ENCODE assay signal across 34 cellular contexts in the genomic region with DNA sequence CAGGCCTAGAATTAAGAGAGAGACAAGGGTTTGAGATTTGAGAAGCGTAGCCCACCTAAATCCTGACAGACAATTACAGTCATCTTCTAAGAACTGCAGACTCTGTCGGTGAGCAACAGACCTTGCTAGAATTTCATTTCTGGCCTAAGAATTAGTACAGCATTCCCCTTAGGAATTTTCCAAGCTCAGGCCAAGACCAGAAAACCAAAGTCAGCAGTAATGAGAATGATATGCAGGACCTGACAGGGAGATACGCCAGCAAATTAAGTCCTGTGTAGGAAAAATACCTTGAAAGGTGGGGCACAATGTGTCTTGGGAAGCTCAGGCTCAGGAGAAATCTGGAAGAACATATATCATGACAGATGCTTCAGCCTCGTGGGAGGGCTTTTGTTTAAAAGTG. TPM values are rescaled to one million over a fixed set of nuclear protein-coding genes. Genes with fewer than 3 reads are reported as not detected.
A peak's percentile ranks its signal among the peaks of the same experiment; 100 is the strongest.
DNase-seq lines count a peak whose midpoint lies in the region; ATAC-seq, FAIRE-seq and TF ChIP-seq lines count a peak whose summit lies in the region.
"Had no signal": no experiment of that assay in that cellular context is flagged by ENCODE, and none has a peak within 500 bp of the region (broad histone marks: within the 10 kb centered on the region; RNA-seq: fewer than 3 reads in every experiment).

No MANE protein-coding gene starts in this region.

- CTCF ChIA-PET in A549 (lab: Yijun Ruan, JAX): no interaction called here

- TF ChIP-seq POLR2A in A549 (IDR thresholded peaks at IDR 0.05; ENCODE audit: low read length): no peak
- no peak for TF ChIP-seq POLR2A in erythroblast (IDR thresholded peaks at IDR 0.05; ENCODE audit: low read length)
- TF ChIP-seq POLR2A in GM12892 (IDR thresholded peaks at IDR 0.05; ENCODE audit: low read depth, low read length): no peak

- TF ChIP-seq EP300 in A549 (IDR thresholded peaks at IDR 0.05): no peak

- H3K9me3 Mint-ChIP-seq in mesothelial cell of epicardium: peaks cover 7% of the 10 kb centered on the region
- H3K9me3 Mint-ChIP-seq: activated naive CD4-positive, alpha-beta T cell treated with anti-CD3 and anti-CD28 coated beads, Interleukin-2, amount 10 ng/mL, durations not matched to agents 7 days and 5 days; natural killer cell had no signal

- DNase-seq in A549 (ENCODE audit: low read depth in 1 of 2, low spot score in 1 of 2) (no peak), NCI-H2171 treated with DMSO at 0.1 percent for 48 hours (lab: John Stamatoyannopoulos, UW) (peak; percentile 87), cerebellum (ENCODE audit: low spot score) (peak; percentile 21), mesothelial cell of epicardium (ENCODE audit: low spot score in 2 of 2, unreplicated experiment in 2 of 2) (no peak), NCI-H1436 treated with DMSO at 0.1 percent for 48 hours (lab: John Stamatoyannopoulos, UW) (no peak), erythroblast (lab: John Stamatoyannopoulos, UW) (no peak), GM12892 (ENCODE audit: insufficient read length) (no peak)
- DNase-seq: 8988T; activated CD4-positive, alpha-beta memory T cell treated with anti-CD3 and anti-CD28 coated beads for 36 hours; activated CD4-positive, alpha-beta T cell treated with anti-CD3 and anti-CD28 coated beads for 1 hour; activated naive CD4-positive, alpha-beta T cell treated with anti-CD3 and anti-CD28 coated beads, Interleukin-2, amount 10 ng/mL, durations not matched to agents 7 days and 5 days; amniotic stem cell; Caco-2; DMS79 treated with DMSO at 0.1 percent for 48 hours; effector memory CD8-positive, alpha-beta T cell; foreskin keratinocyte; GOT3; heart right ventricle; kidney; lower lobe of right lung; MM.1S; natural killer cell; NCI-H2029 treated with DMSO at 0.1 percent for 48 hours; NCI-H345; NCI-H748 treated with DMSO at 0.1 percent for 48 hours; retina; SHP77; stimulated activated naive CD4-positive, alpha-beta T cell; SW 1271 had no signal

- H3K27me3 Mint-ChIP-seq in mesothelial cell of epicardium (ENCODE audit: low read depth): no peaks in the 10 kb centered on the region
- H3K27me3 Mint-ChIP-seq: effector memory CD8-positive, alpha-beta T cell had no signal

- H3K4me2 ChIP-seq in A549: no peak overlapping the region

- no peaks in the 10 kb centered on the region for H3K4me1 ChIP-seq in A549
- H3K4me1 ChIP-seq: lower lobe of right lung had no signal

- H3K9me3 ChIP-seq in A549: no peaks in the 10 kb centered on the region
- H3K9me3 ChIP-seq: Caco-2, heart right ventricle, lower lobe of right lung had no signal

- H3K4me1 Mint-ChIP-seq in mesothelial cell of epicardium: peaks cover 27% of the 10 kb centered on the region
- H3K4me1 Mint-ChIP-seq: activated naive CD4-positive, alpha-beta T cell treated with anti-CD3 and anti-CD28 coated beads, Interleukin-2, amount 10 ng/mL, durations not matched to agents 7 days and 5 days; CD14-positive monocyte; natural killer cell had no signal

- TF ChIP-seq CTCF in A549 (IDR thresholded peaks at IDR 0.05): no peak
- TF ChIP-seq CTCF in mesothelial cell of epicardium (IDR thresholded peaks at IDR 0.05; ENCODE audit: unreplicated experiment): no peak

- no peak for FAIRE-seq in A549 (lab: Jason Lieb, UNC)
- FAIRE-seq in GM12892 (lab: Jason Lieb, UNC): no peak
- FAIRE-seq: bronchial epithelial cell, kidney had no signal

- no peak overlapping the region for H3K4me3 ChIP-seq in A549
- H3K4me3 ChIP-seq: coronary artery, heart right ventricle, lower lobe of right lung, skin epidermis had no signal

- peaks cover under 1% of the 10 kb centered on the region for H3K36me3 Mint-ChIP-seq in mesothelial cell of epicardium
- H3K36me3 Mint-ChIP-seq: activated naive CD4-positive, alpha-beta T cell treated with anti-CD3 and anti-CD28 coated beads, Interleukin-2, amount 10 ng/mL, durations not matched to agents 7 days and 5 days; CD14-positive monocyte; natural killer cell had no signal

- POLR2A ChIA-PET in A549 (lab: Yijun Ruan, JAX): no interaction called here

- H3K27ac ChIP-seq in A549: no peak overlapping the region
- H3K27ac ChIP-seq: coronary artery, foreskin keratinocyte, lower lobe of right lung, skin epidermis had no signal

- ATAC-seq in A549 (no peak), HG02973 (IDR thresholded peaks at IDR 0.05; ENCODE audit: unreplicated experiment) (no peak)
- ATAC-seq: effector memory CD8-positive, alpha-beta T cell; foreskin keratinocyte; heart right ventricle; lower lobe of right lung; natural killer cell had no signal

- peak overlapping the region; percentile 84 for H3K27ac Mint-ChIP-seq in mesothelial cell of epicardium
- H3K27ac Mint-ChIP-seq: activated CD4-positive, alpha-beta memory T cell treated with anti-CD3 and anti-CD28 coated beads for 36 hours; activated naive CD4-positive, alpha-beta T cell treated with anti-CD3 and anti-CD28 coated beads, Interleukin-2, amount 10 ng/mL, durations not matched to agents 7 days and 5 days; CD14-positive monocyte; effector memory CD8-positive, alpha-beta T cell; natural killer cell had no signal

- TF ChIP-seq RAD21 in A549 (conservative IDR thresholded peaks at IDR 0.05 in 1 of 2, IDR thresholded peaks at IDR 0.05 in 1 of 2): no peak

- 68% methylated on average over 4 of the region's 4 CpGs for WGBS in A549 (ENCODE audit: missing lambda C conversion rate)

- H3K4me3 Mint-ChIP-seq in mesothelial cell of epicardium: no peak overlapping the region
- H3K4me3 Mint-ChIP-seq: activated CD4-positive, alpha-beta memory T cell treated with anti-CD3 and anti-CD28 coated beads for 36 hours; activated naive CD4-positive, alpha-beta T cell treated with anti-CD3 and anti-CD28 coated beads, Interleukin-2, amount 10 ng/mL, durations not matched to agents 7 days and 5 days; CD14-positive monocyte; effector memory CD8-positive, alpha-beta T cell; natural killer cell had no signal

TF ChIP-seq in A549, 52 proteins besides CTCF, POLR2A, EP300 and RAD21:
- TF ChIP-seq HOXA7 (CRISPR knock-in tag; IDR thresholded peaks at IDR 0.05): no peak
- peak; percentile 23 for TF ChIP-seq MAFK (IDR thresholded peaks at IDR 0.05; ENCODE audit: partially characterized antibody)
- no peak for TF ChIP-seq RNF2 (IDR thresholded peaks at IDR 0.05; ENCODE audit: borderline replicate concordance, low read depth)
- TF ChIP-seq MYC (IDR thresholded peaks at IDR 0.05; ENCODE audit: borderline replicate concordance, low read length): no peak
- TF ChIP-seq HOXB13 (CRISPR knock-in tag; IDR thresholded peaks at IDR 0.05; ENCODE audit: low read depth): no peak
- TF ChIP-seq, protein P1, sequence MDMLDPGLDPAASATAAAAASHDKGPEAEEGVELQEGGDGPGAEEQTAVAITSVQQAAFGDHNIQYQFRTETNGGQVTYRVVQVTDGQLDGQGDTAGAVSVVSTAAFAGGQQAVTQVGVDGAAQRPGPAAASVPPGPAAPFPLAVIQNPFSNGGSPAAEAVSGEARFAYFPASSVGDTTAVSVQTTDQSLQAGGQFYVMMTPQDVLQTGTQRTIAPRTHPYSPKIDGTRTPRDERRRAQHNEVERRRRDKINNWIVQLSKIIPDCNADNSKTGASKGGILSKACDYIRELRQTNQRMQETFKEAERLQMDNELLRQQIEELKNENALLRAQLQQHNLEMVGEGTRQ (IDR thresholded peaks at IDR 0.05): no peak
- no peak for TF ChIP-seq MAZ (IDR thresholded peaks at IDR 0.05; ENCODE audit: borderline replicate concordance, low read depth, low read length)

RNA-seq across cellular contexts. Expression of gene HERPUD2, which starts 52.7 kb away (rescaled TPM):
- polyA plus RNA-seq in A549 (2011; rRNA removed) (34.8 and 47.8 TPM in 2 replicates), A549 (2017; fragmentation: RNase III; extraction: RNeasy Plus Mini Kit Qiagen cat#74134 plus additional on column Dnase treatment) (11.7 to 15.3 TPM (median 13.2 TPM) in 3 replicates)
- polyA plus RNA-seq in A549 (2012; cell fraction: cytosol; rRNA removed): 18.0 and 25.4 TPM in 2 replicates
- 16.1 and 21.7 TPM in 2 replicates for polyA plus RNA-seq in A549 (2012; cell fraction: nucleus; rRNA removed)
- polyA minus RNA-seq in A549 (2011; rRNA and poly(A)+ RNA removed): 68.1 and 80.1 TPM in 2 replicates
- total RNA-seq in cerebellum (28.9 TPM), mesothelial cell of epicardium (32.4 to 35.0 TPM (median 34.5 TPM) in 3 replicates)
- polyA plus RNA-seq in GM12892 (2012; ENCODE audit: missing spikeins): 11.2 TPM

RNA-seq across cellular contexts. Expression of gene SEPTIN7, which starts 53.2 kb away (rescaled TPM):
- 280 and 385 TPM in 2 replicates for polyA plus RNA-seq in A549 (2011; rRNA removed)
- polyA plus RNA-seq in A549 (2012; cell fraction: cytosol; rRNA removed): 62.4 and 71.1 TPM in 2 replicates
- 27.2 and 41.2 TPM in 2 replicates for polyA plus RNA-seq in A549 (2012; cell fraction: nucleus; rRNA removed)
- polyA plus RNA-seq in A549 (2017; fragmentation: RNase III; extraction: RNeasy Plus Mini Kit Qiagen cat#74134 plus additional on column Dnase treatment): 274 to 290 TPM (median 282 TPM) in 3 replicates
- polyA minus RNA-seq in A549 (2011; rRNA and poly(A)+ RNA removed): 61.1 and 65.5 TPM in 2 replicates
- 269 TPM for total RNA-seq in cerebellum
- 200 to 203 TPM (median 203 TPM) in 3 replicates for total RNA-seq in mesothelial cell of epicardium
- 418 TPM for polyA plus RNA-seq in GM12892 (2012; ENCODE audit: missing spikeins)

Comparison
In these comparisons a context has a peak if more than half of its experiments do, and no peak if none do; other contexts are left out.
1. DNase-seq: peak in NCI-H2171 treated with DMSO at 0.1 percent for 48 hours (single experiment) and cerebellum (single experiment); none in A549 (0 of 2), mesothelial cell of epicardium (0 of 2), NCI-H1436 treated with DMSO at 0.1 percent for 48 hours (single experiment), erythroblast (0 of 2) and GM12892 (single experiment).